8 cellular contexts compared by ENCODE assay signal in the genomic region with DNA sequence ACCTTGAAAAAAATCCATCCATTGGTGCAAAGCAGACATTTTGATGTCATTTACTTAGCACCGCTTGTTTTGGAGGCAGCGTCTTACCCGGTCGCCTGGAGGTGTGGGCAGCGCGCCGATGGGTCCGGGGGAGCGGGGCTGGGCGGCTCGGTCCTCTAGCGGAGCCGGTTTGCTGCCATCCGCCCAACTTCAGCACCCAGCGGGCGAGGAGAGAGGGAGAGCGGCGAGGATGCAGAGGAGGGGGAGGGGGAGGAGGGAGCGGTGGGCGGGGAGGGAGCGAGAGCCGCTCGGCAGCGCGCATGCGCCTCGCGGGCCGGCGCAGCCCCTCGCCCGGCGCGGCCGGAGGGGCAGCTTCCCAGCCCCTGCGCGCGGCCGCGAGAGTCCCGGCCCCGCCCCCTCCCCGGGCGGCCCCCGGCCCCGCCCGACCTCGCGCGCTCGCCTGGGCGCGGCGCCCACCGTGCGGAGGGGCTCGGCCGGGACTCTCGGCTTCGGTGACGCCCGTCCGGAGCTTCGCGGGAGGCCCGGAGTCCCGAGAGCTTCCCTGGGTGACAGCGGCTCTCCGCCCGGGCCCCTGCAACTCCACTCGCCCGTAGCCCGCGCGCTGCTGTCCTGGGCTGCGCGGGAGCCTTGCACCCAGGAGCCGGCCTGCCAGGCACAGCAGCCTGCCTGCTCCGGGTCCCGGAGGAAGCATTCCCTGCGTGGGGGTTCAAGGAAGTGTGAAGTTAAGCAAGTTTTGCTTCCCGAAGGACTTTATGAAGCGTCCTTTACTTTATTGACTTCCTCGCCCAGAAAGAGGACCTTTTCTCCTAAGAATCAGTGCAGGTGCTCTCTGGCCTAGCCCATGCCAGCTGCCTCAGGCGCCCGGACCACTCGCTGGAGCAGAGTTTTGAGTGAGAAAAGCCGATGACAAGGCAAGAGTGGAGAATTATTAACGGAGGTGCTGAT. TPM values are rescaled to one million over a fixed set of nuclear protein-coding genes. Genes with fewer than 3 reads are reported as not detected.
DNase-seq lines count a peak whose midpoint lies in the region; ATAC-seq and TF ChIP-seq lines count a peak whose summit lies in the region.

A gene with protein sequence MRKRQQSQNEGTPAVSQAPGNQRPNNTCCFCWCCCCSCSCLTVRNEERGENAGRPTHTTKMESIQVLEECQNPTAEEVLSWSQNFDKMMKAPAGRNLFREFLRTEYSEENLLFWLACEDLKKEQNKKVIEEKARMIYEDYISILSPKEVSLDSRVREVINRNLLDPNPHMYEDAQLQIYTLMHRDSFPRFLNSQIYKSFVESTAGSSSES (minus strand): TSS at position 246 of the 945 bp plus-strand sequence. CDS start 87,264 bp downstream, outside the sequence.

- ATAC-seq in GM19328 (IDR thresholded peaks at IDR 0.05; ENCODE audit: unreplicated experiment) (peak; percentile 54), HG03432 (IDR thresholded peaks at IDR 0.05; ENCODE audit: unreplicated experiment) (peak; percentile 70)

- CTCF ChIA-PET in PC-9 (lab: Charles Lee): interaction anchor here (0.7 kb wide), 1 partner anchor 99 kb away, joined by 3 read pairs; no protein-coding TSS in a partner anchor

- POLR2A ChIA-PET in PC-9 (lab: Charles Lee; ENCODE audit: unreplicated experiment): no interaction called here

- peak within 1 kb of the TSS; percentile 93 for H2AFZ ChIP-seq in PC-9

- peak within 1 kb of the TSS; percentile 78 for H3K4me3 ChIP-seq in PC-9
- H3K4me3 ChIP-seq in astrocyte of the spinal cord (ENCODE audit: low read depth, low read length): peak within 1 kb of the TSS; percentile 83

- in situ Hi-C loops in astrocyte of the spinal cord (cut with HindIII; ENCODE audit: low sequenced_read_pairs): no loop called here

- no TSS peak for BruUV-seq in PC-9 (replicated peaks; lab: Mats Ljungman, UMichigan)

- H3K27ac ChIP-seq in C4-2B (peak within 1 kb of the TSS; percentile 34; the same call in 1 of the 2 replicates), PC-9 (no peak within 1 kb of the TSS)

- H3K27me3 ChIP-seq in PC-9 (ENCODE audit: insufficient read depth, low read depth): no peaks in the 10 kb centered on the region

- H3K9me3 ChIP-seq in PC-9 (ENCODE audit: insufficient read depth, low read depth): no peaks in the 10 kb centered on the region

- no peaks in the 10 kb centered on the region for H3K79me2 ChIP-seq in PC-9 (ENCODE audit: low read depth)

- peaks cover 8% of the 10 kb centered on the region; the same call in 1 of the 2 replicates for H3F3A ChIP-seq in PC-9 (ENCODE audit: insufficient read depth, low read depth)

- DNase-seq in PC-9: peak in 1 of 2 experiments; percentile 46
- DNase-seq in astrocyte of the spinal cord (ENCODE audit: low read depth, low spot score): peak; percentile 80
- DNase-seq in hypothalamus (lab: John Stamatoyannopoulos, UW): peak in 48 of 51 donors; percentile 7 to 83 (median 53)
- peak; percentile 55 for DNase-seq in putamen (ENCODE audit: low spot score)
- no peak for DNase-seq in NCI-H187 treated with DMSO at 0.1 percent for 48 hours (lab: John Stamatoyannopoulos, UW)

- H3K36me3 ChIP-seq in PC-9 (ENCODE audit: low read depth): no peaks in the 10 kb centered on the region

- TF ChIP-seq CTCF in C4-2B (conservative IDR thresholded peaks at IDR 0.05) (no peak), PC-9 (conservative IDR thresholded peaks at IDR 0.05) (no peak), astrocyte of the spinal cord (IDR thresholded peaks at IDR 0.05; ENCODE audit: low read depth, low read length) (no peak)

- H3K9me2 ChIP-seq in PC-9 (ENCODE audit: insufficient read depth): no peaks in the 10 kb centered on the region

- intact Hi-C loops in PC-9 (cut with micrococcal nuclease; ENCODE audit: unreplicated experiment): no loop called here

- H3K4me2 ChIP-seq in PC-9: peak within 1 kb of the TSS; percentile 83

- peaks cover 17% of the 10 kb centered on the region for H3K4me1 ChIP-seq in PC-9 (replicated peaks; ENCODE audit: insufficient read depth)

- no peaks in the 10 kb centered on the region for H4K20me1 ChIP-seq in PC-9 (ENCODE audit: insufficient read depth)

RNA-seq across cellular contexts. Expression of the gene that starts here (rescaled TPM):
- total RNA-seq in PC-9 (2021): 0.70 and 0.80 TPM in 2 replicates
